Comparison of ENCODE assay signal across 1 cellular context in the genomic region with DNA sequence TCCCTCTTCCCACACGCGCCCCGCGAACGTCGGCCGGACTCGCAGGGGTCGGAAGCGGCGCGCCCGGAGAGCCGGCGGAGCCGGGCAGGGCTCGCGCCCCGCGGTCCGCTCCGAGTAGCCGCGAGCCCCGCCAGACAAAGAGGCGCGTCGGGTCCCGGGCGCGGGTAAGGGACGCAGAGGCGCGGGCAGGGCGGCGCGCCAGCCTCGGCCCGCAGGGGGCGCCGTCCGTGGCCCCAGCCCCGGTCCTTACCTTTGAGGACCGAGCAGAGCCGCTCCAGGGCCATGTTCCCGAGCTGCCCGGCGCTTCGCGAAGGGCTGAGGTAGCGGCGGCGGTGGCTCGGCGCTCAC.
TF ChIP-seq lines count a peak whose summit lies in the region.

No MANE protein-coding gene starts in this region.

TF ChIP-seq in endothelial cell of umbilical vein, 7 proteins besides CTCF, POLR2A, EP300 and RAD21:
- TF ChIP-seq FOS (IDR thresholded peaks at IDR 0.05; ENCODE audit: borderline replicate concordance, insufficient read depth, low read length) (no peak), POLR2AphosphoS5 (IDR thresholded peaks at IDR 0.05; ENCODE audit: insufficient read depth, low read depth, low read length) (no peak), JUN (IDR thresholded peaks at IDR 0.05; ENCODE audit: borderline replicate concordance, insufficient read depth, insufficient read length, low read depth) (no peak), GATA2 (IDR thresholded peaks at IDR 0.05; ENCODE audit: insufficient read depth, insufficient read length, low read depth, low read length) (no peak), EZH2 (IDR thresholded peaks at IDR 0.05; ENCODE audit: borderline replicate concordance, low read depth, low read length, severe bottlenecking) (no peak)
